Comparison of ENCODE assay signal across 10 cellular contexts in the genomic region with DNA sequence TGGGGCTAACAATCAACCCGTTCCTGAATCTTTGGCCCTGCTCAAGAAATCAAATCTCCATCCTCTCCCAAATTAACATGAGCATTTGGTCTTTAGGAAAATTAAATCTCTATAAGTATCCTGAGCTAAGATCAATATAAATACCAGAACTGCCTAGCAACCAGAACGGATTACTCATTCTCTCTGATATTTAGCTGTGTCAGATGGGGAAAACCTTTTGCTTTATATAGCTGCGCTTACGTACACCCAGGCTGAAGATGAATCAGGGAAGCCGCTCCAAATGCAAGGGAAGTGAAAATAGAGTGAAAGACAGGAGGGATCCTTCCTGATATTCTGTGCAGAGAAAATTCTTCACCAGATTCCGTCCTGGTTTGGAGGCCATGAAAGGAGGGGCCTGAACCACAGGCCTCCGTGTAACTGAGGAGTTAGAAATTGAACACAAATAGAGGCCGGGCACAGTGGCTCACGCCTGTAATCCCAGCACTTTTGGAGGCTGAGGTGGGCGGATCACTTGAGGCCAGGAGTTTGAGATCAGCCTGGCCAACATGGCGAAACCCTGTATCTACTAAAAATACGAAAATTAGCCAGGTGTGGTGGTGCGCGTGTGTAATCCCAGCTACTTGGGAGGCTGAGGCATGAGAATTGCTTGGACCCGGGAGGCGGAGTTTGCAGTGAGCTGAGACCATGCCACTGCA. TPM values are rescaled to one million over a fixed set of nuclear protein-coding genes. Genes with fewer than 3 reads are reported as not detected.
DNase-seq lines count a peak whose midpoint lies in the region; ATAC-seq, FAIRE-seq and TF ChIP-seq lines count a peak whose summit lies in the region.
"Had no signal": no experiment of that assay in that cellular context is flagged by ENCODE, and none has a peak within 500 bp of the region (broad histone marks: within the 10 kb centered on the region; RNA-seq: fewer than 3 reads in every experiment).

No MANE protein-coding gene starts in this region.

- no peaks in the 10 kb centered on the region for H3K9me1 ChIP-seq in keratinocyte (ENCODE audit: control insufficient read depth, extremely low read depth, insufficient read depth, low read length)

- H3K27me3 ChIP-seq in ascending aorta: no peaks in the 10 kb centered on the region
- H3K27me3 ChIP-seq in keratinocyte (ENCODE audit: control insufficient read depth, extremely low read depth, insufficient read depth, low read length): no peaks in the 10 kb centered on the region

- H3K27ac ChIP-seq in ascending aorta: peak overlapping the region; percentile 84 to 89
- peak overlapping the region; percentile 79 for H3K27ac ChIP-seq in keratinocyte (ENCODE audit: control insufficient read depth, insufficient read depth, low read length)

- H3K9me3 Mint-ChIP-seq in stimulated activated effector memory CD8-positive, alpha-beta T cell treated with anti-CD3 and anti-CD28 coated beads, Interleukin-12 subunit alpha, Interleukin-12 subunit beta, amount 100 ng/mL, for 72 hours: no peaks in the 10 kb centered on the region
- no peaks in the 10 kb centered on the region for H3K9me3 Mint-ChIP-seq in activated T-cell treated with anti-CD3 and anti-CD28 coated beads, Interleukin-2, amount 50 U/mL, for 4 hours
- H3K9me3 Mint-ChIP-seq: activated naive CD4-positive, alpha-beta T cell treated with anti-CD3 and anti-CD28 coated beads, Interleukin-2, amount 50 U/mL, for 24 hours had no signal

- H3K79me2 ChIP-seq in keratinocyte (ENCODE audit: control insufficient read depth, insufficient read depth, low read length): no peaks in the 10 kb centered on the region

- peak; percentile 69 for ATAC-seq in stimulated activated effector memory CD8-positive, alpha-beta T cell treated with anti-CD3 and anti-CD28 coated beads, Interleukin-12 subunit alpha, Interleukin-12 subunit beta, amount 100 ng/mL, for 72 hours
- ATAC-seq in activated T-cell treated with anti-CD3 and anti-CD28 coated beads, Interleukin-2, amount 50 U/mL, for 4 hours: no peak
- ATAC-seq in HG03139 (IDR thresholded peaks at IDR 0.05; ENCODE audit: unreplicated experiment): no peak

- no peaks in the 10 kb centered on the region for H4K20me1 ChIP-seq in keratinocyte (ENCODE audit: control insufficient read depth, extremely low read depth, insufficient read depth, low read length)

- DNase-seq in HPDE6-E6E7 (ENCODE audit: extremely low spot score): peak; percentile 83
- peak in 1 of 2 donors; percentile 79 for DNase-seq in ascending aorta (ENCODE audit: low spot score in 2 of 2)
- DNase-seq in keratinocyte (ENCODE audit: low read depth, low spot score): no peak
- DNase-seq in stimulated activated effector memory CD8-positive, alpha-beta T cell treated with anti-CD3 and anti-CD28 coated beads, Interleukin-12 subunit alpha, Interleukin-12 subunit beta, amount 100 ng/mL, for 72 hours (ENCODE audit: low spot score in 2 of 2): no peak
- no peak for DNase-seq in activated T-cell treated with anti-CD3 and anti-CD28 coated beads, Interleukin-2, amount 50 U/mL, for 4 hours
- no peak for DNase-seq in T-helper 2 cell
- no peak for DNase-seq in germinal center (ENCODE audit: low spot score)

- TF ChIP-seq CTCF in ascending aorta (IDR thresholded peaks at IDR 0.05): no peak
- no peak for TF ChIP-seq CTCF in keratinocyte (optimal IDR thresholded peaks at IDR 0.05 in 1 of 3, IDR thresholded peaks at IDR 0.05 in 1 of 3, conservative IDR thresholded peaks at IDR 0.05 in 1 of 3; ENCODE audit: extremely low read depth in 1 of 3, insufficient read depth in 2 of 3, low read length in 3 of 3)

- H2AFZ ChIP-seq in keratinocyte (ENCODE audit: control insufficient read depth, low read length): peak overlapping the region; percentile 59

- H3K4me1 Mint-ChIP-seq in stimulated activated effector memory CD8-positive, alpha-beta T cell treated with anti-CD3 and anti-CD28 coated beads, Interleukin-12 subunit alpha, Interleukin-12 subunit beta, amount 100 ng/mL, for 72 hours: peaks cover 6% of the 10 kb centered on the region
- H3K4me1 Mint-ChIP-seq in activated T-cell treated with anti-CD3 and anti-CD28 coated beads, Interleukin-2, amount 50 U/mL, for 4 hours (ENCODE audit: low read depth): peaks cover 7% of the 10 kb centered on the region

- no peaks in the 10 kb centered on the region for H3K36me3 Mint-ChIP-seq in stimulated activated effector memory CD8-positive, alpha-beta T cell treated with anti-CD3 and anti-CD28 coated beads, Interleukin-12 subunit alpha, Interleukin-12 subunit beta, amount 100 ng/mL, for 72 hours
- H3K36me3 Mint-ChIP-seq in activated T-cell treated with anti-CD3 and anti-CD28 coated beads, Interleukin-2, amount 50 U/mL, for 4 hours (ENCODE audit: insufficient read depth): no peaks in the 10 kb centered on the region
- H3K36me3 Mint-ChIP-seq: activated naive CD4-positive, alpha-beta T cell treated with anti-CD3 and anti-CD28 coated beads, Interleukin-2, amount 50 U/mL, for 24 hours had no signal

- H3K9ac ChIP-seq in keratinocyte (ENCODE audit: control insufficient read depth, extremely low read depth, insufficient read depth, low read length): peak overlapping the region; percentile 69

- no peaks in the 10 kb centered on the region for H3K36me3 ChIP-seq in ascending aorta
- H3K36me3 ChIP-seq in keratinocyte (ENCODE audit: control insufficient read depth in 2 of 2, extremely low read depth in 1 of 2, insufficient read depth in 2 of 2, low read length in 2 of 2): no peaks in the 10 kb centered on the region

- no peaks in the 10 kb centered on the region for H3K9me3 ChIP-seq in ascending aorta
- H3K9me3 ChIP-seq in keratinocyte (ENCODE audit: control insufficient read depth, low read depth, low read length): no peaks in the 10 kb centered on the region

- no peak overlapping the region for H3K4me3 ChIP-seq in ascending aorta
- H3K4me3 ChIP-seq in keratinocyte (ENCODE audit: control insufficient read depth in 2 of 3, extremely low read depth in 1 of 3, insufficient read depth in 2 of 3, low read depth in 1 of 3, low read length in 3 of 3): no peak overlapping the region
- H3K4me3 ChIP-seq: lung had no signal

- H3K4me2 ChIP-seq in keratinocyte (ENCODE audit: control insufficient read depth, extremely low read depth, insufficient read depth, low read depth, low read length): peak overlapping the region; percentile 62

- H3K27ac Mint-ChIP-seq in stimulated activated effector memory CD8-positive, alpha-beta T cell treated with anti-CD3 and anti-CD28 coated beads, Interleukin-12 subunit alpha, Interleukin-12 subunit beta, amount 100 ng/mL, for 72 hours: no peak overlapping the region
- H3K27ac Mint-ChIP-seq: activated naive CD4-positive, alpha-beta T cell treated with anti-CD3 and anti-CD28 coated beads, Interleukin-2, amount 50 U/mL, for 24 hours had no signal

- H3K4me1 ChIP-seq in ascending aorta (peaks cover 14 to 30% of the 10 kb centered on the region in 2 donors), keratinocyte (ENCODE audit: control insufficient read depth, extremely low read depth, insufficient read depth, low read length) (peaks cover 20% of the 10 kb centered on the region)

- intact Hi-C loops in ascending aorta (cut with DNase I): loop anchor here (1.0 kb wide), 1 partner anchor 27 kb away; a partner anchor contains a TSS

- dilution Hi-C loops in keratinocyte (cut with MboI; ENCODE audit: extremely low pct_ligation_motif_present, low sequenced_read_pairs): no loop called here

- no peak overlapping the region for H3K4me3 Mint-ChIP-seq in stimulated activated effector memory CD8-positive, alpha-beta T cell treated with anti-CD3 and anti-CD28 coated beads, Interleukin-12 subunit alpha, Interleukin-12 subunit beta, amount 100 ng/mL, for 72 hours
- no peak overlapping the region for H3K4me3 Mint-ChIP-seq in activated T-cell treated with anti-CD3 and anti-CD28 coated beads, Interleukin-2, amount 50 U/mL, for 4 hours
- H3K4me3 Mint-ChIP-seq: activated naive CD4-positive, alpha-beta T cell treated with anti-CD3 and anti-CD28 coated beads, Interleukin-2, amount 50 U/mL, for 24 hours had no signal

- peaks cover 4% of the 10 kb centered on the region for H3K27me3 Mint-ChIP-seq in activated T-cell treated with anti-CD3 and anti-CD28 coated beads, Interleukin-2, amount 50 U/mL, for 4 hours (ENCODE audit: low read depth)
- H3K27me3 Mint-ChIP-seq: activated naive CD4-positive, alpha-beta T cell treated with anti-CD3 and anti-CD28 coated beads, Interleukin-2, amount 50 U/mL, for 24 hours had no signal

- no peak for FAIRE-seq in keratinocyte (lab: Jason Lieb, UNC)

RNA-seq across cellular contexts. Expression of a gene that starts 23.4 kb away (rescaled TPM):
- total RNA-seq in ascending aorta: 65.7 TPM
- polyA plus RNA-seq in keratinocyte: 56.3 to 64.8 TPM (median 62.0 TPM) in 3 replicates
- polyA plus RNA-seq in keratinocyte (2011; ENCODE audit: low read depth): 114 TPM
- 56.4 and 84.2 TPM in 2 replicates for polyA plus RNA-seq in keratinocyte (2011; cell fraction: cytosol; rRNA removed)
- polyA plus RNA-seq in keratinocyte (2011; cell fraction: nucleus; rRNA removed): 73.0 and 81.0 TPM in 2 replicates
- polyA plus RNA-seq in keratinocyte (2012; ENCODE audit: low replicate concordance): 43.3 and 53.3 TPM in 2 replicates
- 23.2 to 59.2 TPM (median 28.0 TPM) in 3 replicates for polyA minus RNA-seq in keratinocyte
- 29.4 TPM for polyA minus RNA-seq in keratinocyte (2011; cell fraction: cytosol; rRNA and poly(A)+ RNA removed)
- polyA minus RNA-seq in keratinocyte (2011; cell fraction: nucleus; rRNA and poly(A)+ RNA removed): 17.6 and 25.2 TPM in 2 replicates
- total RNA-seq in activated T-cell treated with anti-CD3 and anti-CD28 coated beads, Interleukin-2, amount 50 U/mL, for 4 hours: 100 to 1,000 TPM; 186 to 210 (median 207) TPM

RNA-seq across cellular contexts. Expression of a gene that starts 27.5 kb away (rescaled TPM):
- 125 TPM for total RNA-seq in ascending aorta
- 11.7 to 25.1 TPM (median 13.6 TPM) in 3 replicates for polyA plus RNA-seq in keratinocyte
- polyA plus RNA-seq in keratinocyte (2011; ENCODE audit: low read depth): 8.9 TPM
- polyA plus RNA-seq in keratinocyte (2011; cell fraction: cytosol; rRNA removed): 12.1 and 15.4 TPM in 2 replicates
- polyA plus RNA-seq in keratinocyte (2011; cell fraction: nucleus; rRNA removed): 74.8 and 113 TPM in 2 replicates
- polyA plus RNA-seq in keratinocyte (2012; ENCODE audit: low replicate concordance): 14.8 and 28.1 TPM in 2 replicates
- polyA minus RNA-seq in keratinocyte: 24.3 to 121 TPM (median 25.3 TPM) in 3 replicates
- 33.4 TPM for polyA minus RNA-seq in keratinocyte (2011; cell fraction: cytosol; rRNA and poly(A)+ RNA removed)
- 35.4 and 36.6 TPM in 2 replicates for polyA minus RNA-seq in keratinocyte (2011; cell fraction: nucleus; rRNA and poly(A)+ RNA removed)
- total RNA-seq in activated T-cell treated with anti-CD3 and anti-CD28 coated beads, Interleukin-2, amount 50 U/mL, for 4 hours: 10 to 100 TPM; 44.0 to 49.6 (median 46.6) TPM
